8 cellular contexts compared by ENCODE assay signal in the genomic region with DNA sequence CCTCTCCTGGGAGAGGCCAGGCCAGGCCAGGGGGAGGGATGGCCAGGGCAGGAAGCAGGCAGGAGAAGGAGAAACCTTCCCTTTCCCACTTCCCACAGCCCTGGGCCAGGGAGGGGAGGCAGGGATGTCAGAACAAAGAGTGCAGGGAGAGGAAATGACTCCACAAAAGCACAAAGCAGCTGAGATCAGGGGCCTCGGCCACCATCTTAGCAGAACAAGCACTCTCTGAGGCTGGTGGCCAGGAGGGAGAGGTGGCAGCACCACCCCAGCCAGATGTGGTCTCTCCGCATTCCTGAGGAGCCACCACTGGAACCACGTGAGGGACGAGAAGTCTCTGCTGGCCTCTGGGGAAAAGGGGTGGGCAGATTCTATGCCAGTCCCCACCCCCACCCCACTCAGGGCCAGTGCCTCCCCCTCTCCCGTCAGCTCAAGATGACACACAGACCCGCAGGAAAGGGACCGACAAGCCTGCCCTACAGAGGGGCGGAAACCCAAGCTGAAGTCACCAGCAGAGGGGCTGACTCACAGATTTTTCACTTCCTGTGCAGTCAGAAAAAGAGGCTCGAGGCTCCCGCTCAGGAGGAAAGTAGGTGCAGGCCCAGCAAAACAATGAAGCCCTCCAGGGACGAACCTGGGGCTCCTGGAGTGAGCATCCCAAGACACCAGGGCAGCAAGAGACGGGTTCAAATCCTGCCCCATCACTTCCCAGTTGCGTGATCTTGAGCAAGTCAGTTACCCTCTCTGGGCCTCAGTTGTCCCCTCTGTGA. TPM values are rescaled to one million over a fixed set of nuclear protein-coding genes. Genes with fewer than 3 reads are reported as not detected.
DNase-seq lines count a peak whose midpoint lies in the region; ATAC-seq and TF ChIP-seq lines count a peak whose summit lies in the region.

No MANE protein-coding gene starts in this region.

- no peak for TF ChIP-seq EP300 in sigmoid colon (IDR thresholded peaks at IDR 0.05)

- H3K9me3 ChIP-seq in OCI-LY7 (ENCODE audit: low read length) (no peaks in the 10 kb centered on the region), sigmoid colon (no peaks in the 10 kb centered on the region)

- H3K4me1 ChIP-seq in OCI-LY7 (ENCODE audit: insufficient read depth, low read length, poor library complexity, severe bottlenecking) (peaks cover 18% of the 10 kb centered on the region), sigmoid colon (peaks cover 0 to 82% (median 63%) of the 10 kb centered on the region in 4 donors)

- peak overlapping the region; percentile 50 for H2AFZ ChIP-seq in OCI-LY7 (ENCODE audit: low read length)

- no peak for TF ChIP-seq CTCF in OCI-LY7 (conservative IDR thresholded peaks at IDR 0.05; ENCODE audit: low read length)
- no peak for TF ChIP-seq CTCF in fibroblast of pulmonary artery (IDR thresholded peaks at IDR 0.05; ENCODE audit: low read length, missing control alignments)
- no peak for TF ChIP-seq CTCF in sigmoid colon (IDR thresholded peaks at IDR 0.05)

- H3K9me2 ChIP-seq in OCI-LY7 (ENCODE audit: insufficient read depth, low read length), result no peaks in the 10 kb centered on the region

- H3K27ac ChIP-seq in OCI-LY7 (ENCODE audit: low read depth, low read length, poor library complexity, severe bottlenecking), result no peak overlapping the region
- peak overlapping the region; percentile 61 to 72 (median 67) for H3K27ac ChIP-seq in sigmoid colon
- no peak overlapping the region for H3K27ac ChIP-seq in caudate nucleus (ENCODE audit: low read depth, low read length)

- peak; percentile 27 for TF ChIP-seq POLR2A in GM10847 (IDR thresholded peaks at IDR 0.05; ENCODE audit: extremely low read depth, insufficient read length)
- TF ChIP-seq POLR2A in sigmoid colon (IDR thresholded peaks at IDR 0.05), result no peak

- H4K20me1 ChIP-seq in OCI-LY7 (ENCODE audit: insufficient read depth, low read length), result no peaks in the 10 kb centered on the region

- H3K4me3 ChIP-seq in OCI-LY7 (ENCODE audit: low read depth, low read length, poor library complexity, severe bottlenecking), result no peak overlapping the region
- H3K4me3 ChIP-seq in fibroblast of pulmonary artery (replicated peaks; ENCODE audit: low read depth, low read length), result no peak overlapping the region
- H3K4me3 ChIP-seq in sigmoid colon, result no peak overlapping the region

- H3K27me3 ChIP-seq in sigmoid colon, result no peaks in the 10 kb centered on the region

- intact Hi-C loops in OCI-LY7 (cut with micrococcal nuclease; ENCODE audit: unreplicated experiment), result no loop called here
- intact Hi-C loops in sigmoid colon (cut with DNase I), result no loop called here

- peak; percentile 73 for ATAC-seq in HG02759 (IDR thresholded peaks at IDR 0.05; ENCODE audit: unreplicated experiment)

- H3K36me3 ChIP-seq in OCI-LY7 (ENCODE audit: insufficient read depth, low read length) (no peaks in the 10 kb centered on the region), sigmoid colon (no peaks in the 10 kb centered on the region)

- no peaks in the 10 kb centered on the region for H3K79me2 ChIP-seq in OCI-LY7 (ENCODE audit: insufficient read depth, low read depth, low read length)

- POLR2A ChIA-PET in OCI-LY7 (lab: Charles Lee), result interaction anchor here (0.6 to 1.2 kb wide), 2 partner anchors 12 to 17 kb away, joined by 5 to 6 read pairs; no protein-coding TSS in a partner anchor

- BruUV-seq in OCI-LY7 (replicated peaks; lab: Mats Ljungman, UMichigan), result no TSS peak

- CTCF ChIA-PET in OCI-LY7 (lab: Charles Lee; ENCODE audit: unreplicated experiment), result interaction anchor here (0.5 kb wide), 1 partner anchor 608 kb away, joined by 3 read pairs; no protein-coding TSS in a partner anchor

- peak overlapping the region; percentile 45 for H3K4me2 ChIP-seq in OCI-LY7 (ENCODE audit: low read length)

- WGBS in sigmoid colon, 2 donors, result 35 to 78% methylated on average over 13 of the region's 13 CpGs

- peak; percentile 53 for DNase-seq in OCI-LY7 (ENCODE audit: low spot score)
- peak; percentile 78 for DNase-seq in activated T-cell treated with anti-CD3 and anti-CD28 coated beads, Interleukin-2, amount 50 U/mL, for 1 hour
- peak; percentile 96 for DNase-seq in fibroblast of pulmonary artery (ENCODE audit: low read depth)
- peak; percentile 84 for DNase-seq in sigmoid colon
- no peak for DNase-seq in NCI-H1694 treated with DMSO at 0.1 percent for 48 hours (lab: John Stamatoyannopoulos, UW)
- DNase-seq in caudate nucleus (lab: John Stamatoyannopoulos, UW), result no peak

RNA-seq across cellular contexts. Expression of gene ALDH4A1, which starts 24.1 kb away (rescaled TPM):
- total RNA-seq in OCI-LY7 (2014; rRNA removed; shearing (Covaris generic)), result 3.8 and 6.1 TPM in 2 replicates
- total RNA-seq in OCI-LY7 (2022) (6.2 and 7.6 TPM in 2 replicates), sigmoid colon (10 to 100 TPM in 1 of 4 donors, 1 to 10 TPM in 3; 6.7 to 12.8 (median 8.4) TPM)
- polyA plus RNA-seq in sigmoid colon, result 10 to 100 TPM in 1 of 3 donors, 1 to 10 TPM in 2; 2.4 to 11.0 (median 3.7) TPM

RNA-seq across cellular contexts. Expression of gene IFFO2, which starts 30.0 kb away (rescaled TPM):
- total RNA-seq in OCI-LY7 (2014; rRNA removed; shearing (Covaris generic)), result 0.06 and 0.08 TPM in 2 replicates
- total RNA-seq in OCI-LY7 (2022) (0.20 and 0.44 TPM in 2 replicates), sigmoid colon (10 to 100 TPM in 2 of 4 donors, 1 to 10 TPM in 2; 7.5 to 35.0 (median 13.8) TPM)
- 1 to 10 TPM; 1.2 to 8.6 (median 7.2) TPM for polyA plus RNA-seq in sigmoid colon

Comparison
In these comparisons a context has a peak if more than half of its experiments do, and no peak if none do; other contexts are left out.
1. DNase-seq: peak in OCI-LY7 (single experiment), activated T-cell treated with anti-CD3 and anti-CD28 coated beads, Interleukin-2, amount 50 U/mL, for 1 hour (single experiment), fibroblast of pulmonary artery (single experiment) and sigmoid colon (single experiment); none in NCI-H1694 treated with DMSO at 0.1 percent for 48 hours (single experiment) and caudate nucleus (0 of 61).
2. H3K27ac ChIP-seq: peak in sigmoid colon (4 of 4); none in OCI-LY7 (single experiment) and caudate nucleus (single experiment).
3. RNA of gene IFFO2, which starts 30.0 kb away (total RNA-seq): 7.5 to 35.0 TPM in sigmoid colon; 0.06 to 0.44 TPM in OCI-LY7; every median in the first group is over 4 times any median in the second.